In the genomic region with DNA sequence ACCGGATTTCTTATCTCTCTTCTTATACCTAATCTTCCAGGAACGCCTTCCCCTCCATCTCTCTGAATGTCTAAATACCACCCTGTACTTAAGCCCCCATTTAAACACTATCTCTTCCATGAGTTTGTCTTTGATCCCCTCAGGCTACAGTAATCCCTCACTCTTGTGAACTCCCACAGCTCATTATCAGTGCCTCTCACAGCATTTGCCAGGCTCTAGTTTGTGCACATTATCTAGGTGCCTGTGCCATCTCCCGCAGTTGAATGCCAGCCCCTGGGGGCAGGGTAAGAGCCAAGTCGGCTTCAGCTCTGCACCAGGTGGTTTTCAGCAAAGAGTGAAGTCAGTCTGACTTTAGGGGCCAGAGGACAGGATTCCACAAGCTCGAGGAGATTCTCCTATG, we compare ENCODE assay signal across 20 cellular contexts.
"Had no signal": no experiment of that assay in that cellular context is flagged by ENCODE, and none has a peak within 500 bp of the region (broad histone marks: within the 10 kb centered on the region; RNA-seq: fewer than 3 reads in every experiment).

No MANE protein-coding gene starts in this region.

- H3K9me3 Mint-ChIP-seq: activated CD4-positive, alpha-beta memory T cell treated with anti-CD3 and anti-CD28 coated beads, Interleukin-2, amount 10 ng/mL, durations not matched to agents 7 days and 5 days; activated naive CD4-positive, alpha-beta T cell treated with anti-CD3 and anti-CD28 coated beads, Interleukin-2, amount 10 ng/mL, durations not matched to agents 7 days and 5 days; nephron progenitor cell had no signal

- H3K36me3 ChIP-seq: esophagus squamous epithelium, gastrocnemius medialis, sigmoid colon, upper lobe of left lung had no signal

- H3K27me3 ChIP-seq: gastrocnemius medialis, sigmoid colon, testis, upper lobe of left lung had no signal

- H3K4me1 ChIP-seq: esophagus squamous epithelium, testis, upper lobe of left lung had no signal

- H3K36me3 Mint-ChIP-seq: activated naive CD4-positive, alpha-beta T cell treated with anti-CD3 and anti-CD28 coated beads, Interleukin-2, amount 10 ng/mL, durations not matched to agents 7 days and 5 days; stimulated activated naive B cell treated with anti-CD40 and anti-IgM and Interleukin-4, amounts not matched to agents 10 μg/mL and 1 μg/mL and 100 μg/mL, for 72 hours had no signal

- H3K4me2 ChIP-seq: smooth muscle cell had no signal

- H3K27ac ChIP-seq: coronary artery, esophagus squamous epithelium, gastrocnemius medialis, sigmoid colon, testis, upper lobe of left lung had no signal

- H3K9me3 ChIP-seq: esophagus squamous epithelium, gastrocnemius medialis, sigmoid colon, testis, upper lobe of left lung had no signal

- ATAC-seq: gastrocnemius medialis; left ventricle myocardium superior; stimulated activated naive B cell treated with anti-CD40 and anti-IgM and Interleukin-4, amounts not matched to agents 10 μg/mL and 1 μg/mL and 100 μg/mL, for 72 hours had no signal

- H3K4me1 Mint-ChIP-seq: activated CD4-positive, alpha-beta memory T cell treated with anti-CD3 and anti-CD28 coated beads, Interleukin-2, amount 10 ng/mL, durations not matched to agents 7 days and 5 days; activated naive CD4-positive, alpha-beta T cell treated with anti-CD3 and anti-CD28 coated beads, Interleukin-2, amount 10 ng/mL, durations not matched to agents 7 days and 5 days; stimulated activated naive B cell treated with anti-CD40 and anti-IgM and Interleukin-4, amounts not matched to agents 10 μg/mL and 1 μg/mL and 100 μg/mL, for 72 hours had no signal

- DNase-seq: activated CD4-positive, alpha-beta memory T cell treated with anti-CD3 and anti-CD28 coated beads, Interleukin-2, amount 10 ng/mL, durations not matched to agents 7 days and 5 days; activated CD4-positive, alpha-beta T cell treated with anti-CD3 and anti-CD28 coated beads for 48 hours; activated effector memory CD4-positive, alpha-beta T cell treated with anti-CD3 and anti-CD28 coated beads, Interleukin-2, amount 50 U/mL, for 16 hours; activated naive CD4-positive, alpha-beta T cell treated with anti-CD3 and anti-CD28 coated beads, Interleukin-2, amount 10 ng/mL, durations not matched to agents 7 days and 5 days; amygdala; cerebellar nuclear complex; esophagus squamous epithelium; gastrocnemius medialis; hippocampal formation; left ventricle myocardium superior; nephron progenitor cell; nucleus accumbens; posterior cingulate gyrus; sigmoid colon; stimulated activated CD4-positive, alpha-beta T cell treated with anti-CD3 and anti-CD28 coated beads, Interleukin-15, amount 100 ng/mL, for 24 hours; stimulated activated naive B cell treated with anti-CD40 and anti-IgM and Interleukin-4, amounts not matched to agents 10 μg/mL and 1 μg/mL and 100 μg/mL, for 72 hours; testis; upper lobe of left lung had no signal

- H3K27me3 Mint-ChIP-seq: activated naive CD4-positive, alpha-beta T cell treated with anti-CD3 and anti-CD28 coated beads, Interleukin-2, amount 10 ng/mL, durations not matched to agents 7 days and 5 days; stimulated activated naive B cell treated with anti-CD40 and anti-IgM and Interleukin-4, amounts not matched to agents 10 μg/mL and 1 μg/mL and 100 μg/mL, for 72 hours had no signal

- H3K4me3 Mint-ChIP-seq: activated CD4-positive, alpha-beta memory T cell treated with anti-CD3 and anti-CD28 coated beads, Interleukin-2, amount 10 ng/mL, durations not matched to agents 7 days and 5 days; activated naive CD4-positive, alpha-beta T cell treated with anti-CD3 and anti-CD28 coated beads, Interleukin-2, amount 10 ng/mL, durations not matched to agents 7 days and 5 days; nephron progenitor cell; stimulated activated naive B cell treated with anti-CD40 and anti-IgM and Interleukin-4, amounts not matched to agents 10 μg/mL and 1 μg/mL and 100 μg/mL, for 72 hours had no signal

- H3K27ac Mint-ChIP-seq: activated CD4-positive, alpha-beta memory T cell treated with anti-CD3 and anti-CD28 coated beads, Interleukin-2, amount 10 ng/mL, durations not matched to agents 7 days and 5 days; activated naive CD4-positive, alpha-beta T cell treated with anti-CD3 and anti-CD28 coated beads, Interleukin-2, amount 10 ng/mL, durations not matched to agents 7 days and 5 days; nephron progenitor cell; stimulated activated naive B cell treated with anti-CD40 and anti-IgM and Interleukin-4, amounts not matched to agents 10 μg/mL and 1 μg/mL and 100 μg/mL, for 72 hours had no signal

- H3K4me3 ChIP-seq: coronary artery, esophagus squamous epithelium, gastrocnemius medialis, sigmoid colon, smooth muscle cell, testis, upper lobe of left lung had no signal
